Comparison of ENCODE assay signal across 1 cellular context in the genomic region with DNA sequence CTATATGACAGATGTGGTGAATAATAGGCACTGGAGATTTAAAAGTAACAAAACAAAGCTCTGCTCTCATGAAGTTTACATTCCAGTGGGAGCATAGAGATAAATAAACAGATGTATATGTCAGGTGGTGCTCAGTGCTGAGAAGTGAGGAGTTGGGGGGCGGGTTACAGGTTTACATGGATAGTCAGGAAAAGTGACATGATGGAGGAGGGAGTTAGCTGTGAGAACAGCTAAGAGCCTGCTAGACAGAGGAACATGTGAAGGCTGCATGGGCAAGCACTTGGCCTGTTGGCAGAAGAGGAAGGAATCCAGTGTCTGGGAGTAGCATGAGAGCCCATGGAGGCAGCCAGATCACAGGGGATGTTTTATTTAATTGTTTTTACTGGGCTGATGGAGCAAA.
TF ChIP-seq lines count a peak whose summit lies in the region.

No MANE protein-coding gene starts in this region.

TF ChIP-seq in SK-N-SH treated with all-trans-retinoic acid at 6 μM for 48 hours, 23 proteins besides CTCF, POLR2A, EP300 and RAD21 (continued from another document):
- TF ChIP-seq ZNF70 (CRISPR knock-in tag; IDR thresholded peaks at IDR 0.05) (no peak), BACH2 (CRISPR knock-in tag; IDR thresholded peaks at IDR 0.05; ENCODE audit: borderline replicate concordance) (no peak), ZNF565 (CRISPR knock-in tag; conservative IDR thresholded peaks at IDR 0.05; ENCODE audit: low read depth) (no peak), ZC3H10 (CRISPR knock-in tag; IDR thresholded peaks at IDR 0.05) (no peak), PPARA (CRISPR knock-in tag; IDR thresholded peaks at IDR 0.05; ENCODE audit: borderline replicate concordance) (no peak), GLIS3 (CRISPR knock-in tag; IDR thresholded peaks at IDR 0.05) (no peak), CSDC2 (CRISPR knock-in tag; IDR thresholded peaks at IDR 0.05) (no peak), ZFP30 (CRISPR knock-in tag; IDR thresholded peaks at IDR 0.05) (no peak), SNAI2 (CRISPR knock-in tag; IDR thresholded peaks at IDR 0.05) (no peak)
- TF ChIP-seq, protein P1, sequence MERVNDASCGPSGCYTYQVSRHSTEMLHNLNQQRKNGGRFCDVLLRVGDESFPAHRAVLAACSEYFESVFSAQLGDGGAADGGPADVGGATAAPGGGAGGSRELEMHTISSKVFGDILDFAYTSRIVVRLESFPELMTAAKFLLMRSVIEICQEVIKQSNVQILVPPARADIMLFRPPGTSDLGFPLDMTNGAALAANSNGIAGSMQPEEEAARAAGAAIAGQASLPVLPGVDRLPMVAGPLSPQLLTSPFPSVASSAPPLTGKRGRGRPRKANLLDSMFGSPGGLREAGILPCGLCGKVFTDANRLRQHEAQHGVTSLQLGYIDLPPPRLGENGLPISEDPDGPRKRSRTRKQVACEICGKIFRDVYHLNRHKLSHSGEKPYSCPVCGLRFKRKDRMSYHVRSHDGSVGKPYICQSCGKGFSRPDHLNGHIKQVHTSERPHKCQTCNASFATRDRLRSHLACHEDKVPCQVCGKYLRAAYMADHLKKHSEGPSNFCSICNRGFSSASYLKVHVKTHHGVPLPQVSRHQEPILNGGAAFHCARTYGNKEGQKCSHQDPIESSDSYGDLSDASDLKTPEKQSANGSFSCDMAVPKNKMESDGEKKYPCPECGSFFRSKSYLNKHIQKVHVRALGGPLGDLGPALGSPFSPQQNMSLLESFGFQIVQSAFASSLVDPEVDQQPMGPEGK (CRISPR knock-in tag; IDR thresholded peaks at IDR 0.05; ENCODE audit: borderline replicate concordance): no peak
